12 cellular contexts compared by ENCODE assay signal in the genomic region with DNA sequence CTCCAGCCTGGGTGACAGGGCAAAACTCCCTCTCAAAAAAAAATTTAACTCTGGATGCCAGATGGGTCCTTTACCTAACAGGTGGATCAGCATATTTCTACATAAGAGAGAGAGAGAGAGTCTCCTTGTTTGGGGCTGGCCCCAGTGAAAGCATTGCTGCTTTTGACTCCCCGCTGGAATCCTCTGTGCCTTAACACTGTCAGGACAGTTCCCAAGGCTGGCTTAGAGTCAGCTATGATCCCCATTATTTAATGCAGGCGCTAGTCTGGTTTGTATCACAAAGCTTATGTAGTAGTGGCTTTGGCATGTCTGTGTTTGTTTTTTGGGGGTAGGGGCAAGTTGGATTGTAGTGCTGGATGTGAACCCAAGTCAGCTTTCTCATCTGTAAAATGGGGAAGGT. TPM values are rescaled to one million over a fixed set of nuclear protein-coding genes. Genes with fewer than 3 reads are reported as not detected.
A peak's percentile ranks its signal among the peaks of the same experiment; 100 is the strongest.
DNase-seq lines count a peak whose midpoint lies in the region; ATAC-seq, FAIRE-seq and TF ChIP-seq lines count a peak whose summit lies in the region.
"Had no signal": no experiment of that assay in that cellular context is flagged by ENCODE, and none has a peak within 500 bp of the region (broad histone marks: within the 10 kb centered on the region; RNA-seq: fewer than 3 reads in every experiment).

No MANE protein-coding gene starts in this region.

- TF ChIP-seq RAD21 in H1 (IDR thresholded peaks at IDR 0.05 in 1 of 2, conservative IDR thresholded peaks at IDR 0.05 in 1 of 2; ENCODE audit: low read depth in 2 of 2, low read length in 2 of 2), result no peak

- CTCF ChIA-PET in activated CD4-positive, alpha-beta T cell treated with anti-CD3 and anti-CD28 coated beads for 36 hours (lab: Charles Lee), result interaction anchor here (0.6 to 3.0 kb wide), 4 partner anchors 7 to 61 kb away, joined by 3 to 13 read pairs (median 3); no protein-coding TSS in a partner anchor
- CTCF ChIA-PET in OCI-LY7 (lab: Charles Lee; ENCODE audit: unreplicated experiment) (no interaction called here), H1 (lab: Charles Lee; ENCODE audit: partially characterized antibody) (interaction anchor here (1.3 to 1.9 kb wide), 2 partner anchors 8 to 131 kb away, joined by 4 to 6 read pairs; no protein-coding TSS in a partner anchor)

- peaks cover 9% of the 10 kb centered on the region for H3K36me3 Mint-ChIP-seq in activated CD4-positive, alpha-beta T cell treated with anti-CD3 and anti-CD28 coated beads for 36 hours (ENCODE audit: low read depth)

- H2BK15ac ChIP-seq in H1 (ENCODE audit: low read length), result no peak overlapping the region; the same call in 1 of the 2 replicates

- H3K4me1 Mint-ChIP-seq in activated CD4-positive, alpha-beta T cell treated with anti-CD3 and anti-CD28 coated beads for 36 hours, result peaks cover 96% of the 10 kb centered on the region

- H2AK5ac ChIP-seq in H1 (ENCODE audit: low read depth, low read length), result no peak overlapping the region

- no peaks in the 10 kb centered on the region for H3K9me3 Mint-ChIP-seq in activated CD4-positive, alpha-beta T cell treated with anti-CD3 and anti-CD28 coated beads for 36 hours (ENCODE audit: low read depth)

- H3K9me2 ChIP-seq in OCI-LY7 (ENCODE audit: insufficient read depth, low read length), result no peaks in the 10 kb centered on the region

- no peak for TF ChIP-seq EP300 in H1 (IDR thresholded peaks at IDR 0.05; ENCODE audit: borderline replicate concordance in 1 of 2, low read depth in 2 of 2, low read length in 2 of 2)

- no peaks in the 10 kb centered on the region for H4K20me1 ChIP-seq in OCI-LY7 (ENCODE audit: insufficient read depth, low read length)
- H4K20me1 ChIP-seq in H1 (replicated peaks in 1 of 2; ENCODE audit: control insufficient read depth in 1 of 2, insufficient read depth in 2 of 2, low read length in 2 of 2), result peaks cover 4 to 22% of the 10 kb centered on the region in 2 experiments

- peak overlapping the region in 1 of 4 experiments; percentile 40; a peak in 1 of 7 replicates for H3K9ac ChIP-seq in H1 (replicated peaks in 1 of 4; ENCODE audit: extremely low read depth in 1 of 4, low read depth in 3 of 4, low read length in 3 of 4)

- peak overlapping the region; percentile 88 for H3K27ac Mint-ChIP-seq in activated CD4-positive, alpha-beta T cell treated with anti-CD3 and anti-CD28 coated beads for 36 hours

- no peak overlapping the region for H2AFZ ChIP-seq in OCI-LY7 (ENCODE audit: low read length)
- no peak overlapping the region for H2AFZ ChIP-seq in H1 (ENCODE audit: low read length)

- H3K23me2 ChIP-seq in H1 (ENCODE audit: low read depth, low read length), result no peaks in the 10 kb centered on the region

- peak overlapping the region; percentile 59 for H3K4ac ChIP-seq in H1 (replicated peaks; ENCODE audit: insufficient read length, low read depth, low read length)

- H4K8ac ChIP-seq in H1 (ENCODE audit: extremely low read depth, insufficient read depth, low read length), result no peak overlapping the region

- H3K79me2 ChIP-seq in OCI-LY7 (ENCODE audit: insufficient read depth, low read depth, low read length) (peaks cover 6% of the 10 kb centered on the region; the same call in 1 of the 2 replicates), H1 (ENCODE audit: control insufficient read depth in 1 of 2, insufficient read depth in 2 of 2, low read length in 2 of 2) (peaks cover 12 to 95% of the 10 kb centered on the region in 2 experiments)

- H3K14ac ChIP-seq in H1 (ENCODE audit: insufficient read length), result no peak overlapping the region

- FAIRE-seq in H1 (lab: Jason Lieb, UNC) (no peak), small intestine (lab: Jason Lieb, UNC) (no peak), pancreas (lab: Jason Lieb, UNC) (no peak)
- FAIRE-seq: A204.1 had no signal

- H3K18ac ChIP-seq in H1 (ENCODE audit: extremely low read depth, low read length), result no peak overlapping the region; the same call in 1 of the 2 replicates

- H2BK120ac ChIP-seq in H1 (replicated peaks; ENCODE audit: low read depth, low read length), result no peak overlapping the region

- 25% methylated on average over 2 of the region's 2 CpGs; no CpG with 5 or more reads in 1 of the 2 experiments for WGBS in H1 (ENCODE audit: extremely low coverage in 1 of 2, insufficient coverage in 1 of 2, insufficient read length in 1 of 2, insufficient replicate concordance in 2 of 2, low coverage in 1 of 2, low lambda C conversion rate in 2 of 2, missing lambda C conversion rate in 1 of 2), 2 experiments
- 80 to 92% (median 84%) methylated on average over 2 of the region's 2 CpGs for WGBS in small intestine, 3 donors
- 79 to 87% methylated on average over 2 of the region's 2 CpGs for WGBS in pancreas, 2 donors

- H3K9me3 ChIP-seq in OCI-LY7 (ENCODE audit: low read length), result no peaks in the 10 kb centered on the region
- H3K9me3 ChIP-seq in H1 (ENCODE audit: insufficient read depth in 2 of 2, low read depth in 1 of 2, low read length in 1 of 2), result no peaks in the 10 kb centered on the region
- no peaks in the 10 kb centered on the region for H3K9me3 ChIP-seq in small intestine (ENCODE audit: control insufficient read depth, low read depth)
- H3K9me3 ChIP-seq in pancreas, result no peaks in the 10 kb centered on the region
- H3K9me3 ChIP-seq: MG63 had no signal

- H3K4me3 Mint-ChIP-seq in activated CD4-positive, alpha-beta T cell treated with anti-CD3 and anti-CD28 coated beads for 36 hours, result peak overlapping the region; percentile 55

- no peak overlapping the region for H3K23ac ChIP-seq in H1 (ENCODE audit: insufficient read length)

- TF ChIP-seq CTCF in OCI-LY7 (conservative IDR thresholded peaks at IDR 0.05; ENCODE audit: low read length) (no peak), H1 (IDR thresholded peaks at IDR 0.05; ENCODE audit: control extremely low read depth in 1 of 3, insufficient read depth in 1 of 3, low read depth in 1 of 3, low read length in 3 of 3) (no peak), pancreas (IDR thresholded peaks at IDR 0.05) (no peak)

- H2BK12ac ChIP-seq in H1 (ENCODE audit: low read depth, low read length), result no peak overlapping the region

- H3K79me1 ChIP-seq in H1 (ENCODE audit: low read depth, low read length), result peaks cover 27% of the 10 kb centered on the region

- no peak overlapping the region for H3K27ac ChIP-seq in OCI-LY7 (ENCODE audit: low read depth, low read length, poor library complexity, severe bottlenecking)
- H3K27ac ChIP-seq in H1 (ENCODE audit: low read depth, low read length), result peak overlapping the region; percentile 8; the same call in 1 of the 2 replicates
- peak overlapping the region; percentile 13 to 49 for H3K27ac ChIP-seq in small intestine (ENCODE audit: low read depth in 1 of 2, low read length in 1 of 2)
- no peak overlapping the region for H3K27ac ChIP-seq in pancreas
- H3K27ac ChIP-seq: foreskin keratinocyte had no signal

- no peak for ATAC-seq in activated CD4-positive, alpha-beta T cell treated with anti-CD3 and anti-CD28 coated beads for 36 hours
- no peak for ATAC-seq in pancreas
- no peak for ATAC-seq in GM18498 (IDR thresholded peaks at IDR 0.05; ENCODE audit: unreplicated experiment)
- ATAC-seq: foreskin keratinocyte had no signal

- no peak overlapping the region for H2BK20ac ChIP-seq in H1 (ENCODE audit: low read length)

- H3K36me3 ChIP-seq in OCI-LY7 (ENCODE audit: insufficient read depth, low read length) (no peaks in the 10 kb centered on the region; the same call in 1 of the 2 replicates), H1 (ENCODE audit: control insufficient read depth in 2 of 4, insufficient read depth in 4 of 4, low read length in 3 of 4) (peaks cover 0 to 4% (median 0%) of the 10 kb centered on the region in 4 experiments; a peak in 1 of 8 replicates), small intestine (ENCODE audit: control insufficient read depth in 2 of 2, insufficient read depth in 2 of 2, low read length in 2 of 2) (no peaks in the 10 kb centered on the region), pancreas (no peaks in the 10 kb centered on the region)

- no peak for DNase-seq in activated CD4-positive, alpha-beta T cell treated with anti-CD3 and anti-CD28 coated beads for 36 hours
- DNase-seq in activated CD4-positive, alpha-beta T cell treated with anti-CD3 and anti-CD28 coated beads, Interleukin-2, amount 50 U/mL, for 4 hours, result no peak
- no peak for DNase-seq in OCI-LY7 (ENCODE audit: low spot score)
- DNase-seq in H1 (ENCODE audit: low read depth in 1 of 2, low spot score in 2 of 2), result no peak
- no peak for DNase-seq in small intestine
- DNase-seq in SW 1271 (lab: John Stamatoyannopoulos, UW), result no peak
- no peak for DNase-seq in pancreas
- DNase-seq: foreskin keratinocyte, NCI-H69 had no signal

- POLR2A ChIA-PET in activated CD4-positive, alpha-beta T cell treated with anti-CD3 and anti-CD28 coated beads for 36 hours (lab: Charles Lee), result interaction anchor here (1.0 kb wide), 1 partner anchor 11 kb away, joined by 3 read pairs; no protein-coding TSS in a partner anchor
- POLR2A ChIA-PET in OCI-LY7 (lab: Charles Lee) (interaction anchor here (1.3 kb wide), 1 partner anchor 9 kb away, joined by 4 read pairs; no protein-coding TSS in a partner anchor), H1 (lab: Charles Lee; ENCODE audit: partially characterized antibody) (interaction anchor here (1.0 to 1.3 kb wide), 2 partner anchors 9 to 11 kb away, joined by 3 to 4 read pairs; partner anchors contain the start of gene INPP4A)

- H3K4me3 ChIP-seq in OCI-LY7 (ENCODE audit: low read depth, low read length, poor library complexity, severe bottlenecking) (no peak overlapping the region), H1 (ENCODE audit: extremely low read depth in 1 of 4, insufficient read depth in 2 of 4, low read depth in 3 of 4, low read length in 4 of 4) (0 out of 8 replicates have a peak overlapping the region, but pooled peaks of 3 of the 4 experiments have one; percentile 7 to 30 (median 9)), small intestine (ENCODE audit: low read depth in 1 of 2, low read length in 2 of 2) (no peak overlapping the region), pancreas (no peak overlapping the region)
- H3K4me3 ChIP-seq: MG63 had no signal

- H4K91ac ChIP-seq in H1 (replicated peaks; ENCODE audit: insufficient read length, low read length), result peak overlapping the region; percentile 58

- intact Hi-C loops in activated CD4-positive, alpha-beta T cell treated with anti-CD3 and anti-CD28 coated beads for 36 hours (cut with DNase I, micrococcal nuclease), result loop anchor here (2.0 to 10.0 kb wide), 3 partner anchors 15 to 701 kb away; partner anchors contain the start of genes LIPT1 (in 1 of the 2) and TSGA10 (in 1 of the 2)
- intact Hi-C loops in OCI-LY7 (cut with micrococcal nuclease; ENCODE audit: unreplicated experiment), result no loop called here
- intact Hi-C loops in pancreas (cut with DNase I), result no loop called here

- no TSS peak for BruUV-seq in OCI-LY7 (replicated peaks; lab: Mats Ljungman, UMichigan)

- H3K27me3 Mint-ChIP-seq in activated CD4-positive, alpha-beta T cell treated with anti-CD3 and anti-CD28 coated beads for 36 hours, result no peaks in the 10 kb centered on the region

- peak overlapping the region; percentile 80 for H3K56ac ChIP-seq in H1 (replicated peaks; ENCODE audit: insufficient read length, low read depth, low read length)

- peak overlapping the region; percentile 28 for H3K4me2 ChIP-seq in OCI-LY7 (ENCODE audit: low read length)
- H3K4me2 ChIP-seq in H1 (ENCODE audit: insufficient read depth in 1 of 2, low read depth in 2 of 2, low read length in 2 of 2), result peak overlapping the region; percentile 44 to 69

- no peak overlapping the region for H4K5ac ChIP-seq in H1 (ENCODE audit: insufficient read length, low read depth, low read length)

- H3K27me3 ChIP-seq in H1 (replicated peaks in 1 of 4; ENCODE audit: control insufficient read depth in 3 of 4, extremely low read depth in 1 of 4, insufficient read depth in 3 of 4, low read length in 3 of 4) (no peaks in the 10 kb centered on the region), small intestine (ENCODE audit: control insufficient read depth in 2 of 2, insufficient read depth in 2 of 2, low read length in 2 of 2) (no peaks in the 10 kb centered on the region), pancreas (no peaks in the 10 kb centered on the region)
- H3K27me3 ChIP-seq: foreskin keratinocyte, MG63 had no signal

- peaks cover 20% of the 10 kb centered on the region for H3K4me1 ChIP-seq in OCI-LY7 (ENCODE audit: insufficient read depth, low read length, poor library complexity, severe bottlenecking)
- peaks cover 14 to 45% (median 26%) of the 10 kb centered on the region in 4 experiments for H3K4me1 ChIP-seq in H1 (replicated peaks in 1 of 4; ENCODE audit: control insufficient read depth in 3 of 4, insufficient read depth in 4 of 4, low read length in 3 of 4)
- H3K4me1 ChIP-seq in small intestine (ENCODE audit: control insufficient read depth in 2 of 2, insufficient read depth in 1 of 2, low read depth in 1 of 2, low read length in 1 of 2), result peaks cover 0 to 11% of the 10 kb centered on the region in 2 donors
- H3K4me1 ChIP-seq in pancreas, result peaks cover 0 to 6% (median 0%) of the 10 kb centered on the region in 3 donors

- 0 out of 2 replicates have a peak overlapping the region, but pooled peaks have one; percentile 45 for H2BK5ac ChIP-seq in H1 (ENCODE audit: low read depth, low read length)

- no peak for TF ChIP-seq POLR2A in H1 (IDR thresholded peaks at IDR 0.05; ENCODE audit: control extremely low read depth in 1 of 2, low read depth in 2 of 2, low read length in 2 of 2)

RNA-seq across cellular contexts. Expression of gene INPP4A, which starts 9.4 kb away (rescaled TPM):
- 10 to 100 TPM; 29.1 to 33.0 TPM for total RNA-seq in activated CD4-positive, alpha-beta T cell treated with anti-CD3 and anti-CD28 coated beads for 36 hours
- total RNA-seq in OCI-LY7 (2014; rRNA removed; shearing (Covaris generic)), result 14.3 and 28.5 TPM in 2 replicates
- total RNA-seq in OCI-LY7 (2022) (27.5 and 28.6 TPM in 2 replicates), pancreas (10 to 100 TPM in 1 of 6 donors, 1 to 10 TPM in 5; 6.1 to 13.4 (median 7.7) TPM)
- 34.3 and 36.4 TPM in 2 replicates for total RNA-seq in H1 (2021; fragmentation: NEBNext Ultra II Directional; extraction: Animal tissue kit (Norgen Biotek cat#: 25700))
- polyA plus RNA-seq in H1 (2011; rRNA removed) (25.6 and 38.6 TPM in 2 replicates), small intestine (1 to 10 TPM; 1.6 to 6.1 (median 2.2) TPM), pancreas (1 to 10 TPM; 4.0 to 4.9 TPM)
- 32.2 TPM for polyA plus RNA-seq in H1 (2011; cell fraction: cytosol; rRNA removed)
- 100 TPM for polyA plus RNA-seq in H1 (2011; cell fraction: nucleus; rRNA removed)
- polyA plus RNA-seq in H1 (2012, experiment 1 of 2), result 21.4 to 36.6 TPM (median 30.9 TPM) in 4 replicates
- polyA plus RNA-seq in H1 (2012, experiment 2 of 2), result 5.1 TPM
- polyA plus RNA-seq in H1 (2013, experiment 1 of 2), result 8.9 TPM
- polyA plus RNA-seq in H1 (2013, experiment 2 of 2), result 8.7 TPM
- 112 and 124 TPM in 2 replicates for polyA minus RNA-seq in H1 (2011; rRNA and poly(A)+ RNA removed)
- polyA minus RNA-seq in H1 (2011; cell fraction: cytosol; rRNA and poly(A)+ RNA removed), result 55.2 TPM
- polyA minus RNA-seq in H1 (2011; cell fraction: nucleus; rRNA and poly(A)+ RNA removed), result 97.0 TPM

Comparison
In these comparisons a context has a peak if more than half of its experiments do, and no peak if none do; other contexts are left out.
1. H3K27ac ChIP-seq: peak in H1 (single experiment) and small intestine (2 of 2); none in OCI-LY7 (single experiment) and pancreas (0 of 4).
2. H3K4me3 ChIP-seq: peak in H1 (3 of 4); none in OCI-LY7 (single experiment), small intestine (0 of 2) and pancreas (0 of 4).
3. intact Hi-C loops: an anchor here in activated CD4-positive, alpha-beta T cell treated with anti-CD3 and anti-CD28 coated beads for 36 hours (2.0 to 10.0 kb wide); none called in OCI-LY7 and pancreas.